8 cellular contexts compared by ENCODE assay signal in genomic region chr12:25249951-25250738, GRCh38. TPM values are rescaled to one million over a fixed set of nuclear protein-coding genes. Genes with fewer than 3 reads are reported as not detected.
A peak's percentile ranks its signal among the peaks of the same experiment; 100 is the strongest.
DNase-seq lines count a peak whose midpoint lies in the region; ATAC-seq and TF ChIP-seq lines count a peak whose summit lies in the region.

No MANE protein-coding gene starts in this region.

- CTCF ChIA-PET in Calu3 (lab: Charles Lee), result interaction anchor here (0.6 to 1.0 kb wide), 8 partner anchors 9 to 1469 kb away, joined by 3 to 6 read pairs (median 4); no protein-coding TSS in a partner anchor

- H3K27ac Mint-ChIP-seq in Calu3 (ENCODE audit: unreplicated experiment), result peak overlapping the region; percentile 64

- peak overlapping the region; percentile 81 for H3K4me3 Mint-ChIP-seq in Calu3 (ENCODE audit: low read depth, unreplicated experiment)

- ATAC-seq in GM21529 (IDR thresholded peaks at IDR 0.05; ENCODE audit: unreplicated experiment) (peak; percentile 39), GM21367 (IDR thresholded peaks at IDR 0.05; ENCODE audit: unreplicated experiment) (no peak)

- DNase-seq in Calu3, result peak; percentile 34
- DNase-seq in T47D (ENCODE audit: low read depth in 1 of 2, low spot score in 1 of 2), result peak; percentile 47 to 52
- peak; percentile 77 for DNase-seq in islet precursor cell
- peak; percentile 95 for DNase-seq in spleen

- no peaks in the 10 kb centered on the region for H3K27me3 ChIP-seq in spleen (replicated peaks in 1 of 7)

- no peaks in the 10 kb centered on the region for H3K27me3 Mint-ChIP-seq in Calu3 (ENCODE audit: unreplicated experiment)

- peak overlapping the region; percentile 69 for H3K27ac ChIP-seq in KOPT-K1 (ENCODE audit: low read depth, low read length, poor library complexity, severe bottlenecking)
- H3K27ac ChIP-seq in VCaP, result peak overlapping the region; percentile 90
- H3K27ac ChIP-seq in spleen, result peak overlapping the region; percentile 79 to 98 (median 98)

- peaks cover 38% of the 10 kb centered on the region for H3K36me3 Mint-ChIP-seq in Calu3 (ENCODE audit: insufficient read depth, unreplicated experiment)

- H3K36me3 ChIP-seq in KOPT-K1 (ENCODE audit: insufficient read depth, low read length) (peaks cover 3% of the 10 kb centered on the region), spleen (peaks cover 0 to 6% (median 0%) of the 10 kb centered on the region in 6 donors)

- TF ChIP-seq POLR2A in spleen (IDR thresholded peaks at IDR 0.05), result no peak

- H3K4me1 Mint-ChIP-seq in Calu3 (ENCODE audit: low read depth, unreplicated experiment), result peaks cover 7% of the 10 kb centered on the region

- no peaks in the 10 kb centered on the region for H3K9me3 Mint-ChIP-seq in Calu3 (ENCODE audit: low read depth, unreplicated experiment)

- no TSS peak for BruUV-seq in Calu3 (replicated peaks; lab: Mats Ljungman, UMichigan)

- TF ChIP-seq CTCF in Calu3 (IDR thresholded peaks at IDR 0.05; ENCODE audit: unreplicated experiment), result no peak
- no peak for TF ChIP-seq CTCF in VCaP (conservative IDR thresholded peaks at IDR 0.05)
- no peak for TF ChIP-seq CTCF in spleen (IDR thresholded peaks at IDR 0.05 in 8 of 11, conservative IDR thresholded peaks at IDR 0.05 in 3 of 11)

- 0 to 2% (median 1%) methylated on average over 27 to 52 of the region's 56 CpGs for WGBS in spleen, 5 donors

- H3K4me3 ChIP-seq in spleen, result peak overlapping the region; percentile 71 to 96 (median 80)

- H3K4me1 ChIP-seq in spleen, result peaks cover 3 to 67% (median 40%) of the 10 kb centered on the region in 6 donors

- H3K9me3 ChIP-seq in KOPT-K1 (ENCODE audit: insufficient read depth, low read length, poor library complexity, severe bottlenecking) (no peaks in the 10 kb centered on the region), spleen (no peaks in the 10 kb centered on the region)

- in situ Hi-C loops in T47D (cut with HindIII; ENCODE audit: low pct_unique_long_range_greater_than_20kb, low sequenced_read_pairs), result no loop called here

- intact Hi-C loops in Calu3 (cut with micrococcal nuclease; ENCODE audit: unreplicated experiment), result loop anchor here (10.0 kb wide), 1 partner anchor 85 kb away; no protein-coding TSS in a partner anchor
- intact Hi-C loops in spleen (cut with DNase I; ENCODE audit: low total_unique reads), result no loop called here

RNA-seq across cellular contexts. Expression of gene KRAS, which starts 0.6 kb away (rescaled TPM):
- total RNA-seq in Calu3 (2022), result 29.5 and 35.2 TPM in 2 replicates
- total RNA-seq in spleen, result 10 to 100 TPM; 19.0 to 30.3 (median 25.1) TPM
- polyA plus RNA-seq in spleen, result 1 to 10 TPM; 5.6 to 7.6 (median 6.0) TPM

RNA-seq across cellular contexts. Expression of gene ETFRF1, which starts 55.1 kb away (rescaled TPM):
- total RNA-seq in Calu3 (2022) (8.6 and 10.5 TPM in 2 replicates), spleen (10 to 100 TPM; 17.2 to 50.0 (median 22.6) TPM)
- 10 to 100 TPM; 22.1 to 26.8 (median 25.2) TPM for polyA plus RNA-seq in spleen

RNA-seq across cellular contexts. Expression of gene DNAI7, which starts 55.2 kb away (rescaled TPM):
- 0.33 and 0.47 TPM in 2 replicates for total RNA-seq in Calu3 (2022)
- total RNA-seq in spleen, result under 1 TPM in 2 of 7 donors, not detected in 5; 0.17 to 0.28 TPM
- under 1 TPM in 2 of 3 donors, not detected in 1; 0.03 to 0.07 TPM for polyA plus RNA-seq in spleen

Comparison
In these comparisons a context has a peak if more than half of its experiments do, and no peak if none do; other contexts are left out.
1. DNase-seq: peak in every context shown above with its lines; median percentile 95 in spleen; 77 in islet precursor cell; 50 in T47D; 34 in Calu3.